ENCODE assay signal across 8 cellular contexts in the genomic region with DNA sequence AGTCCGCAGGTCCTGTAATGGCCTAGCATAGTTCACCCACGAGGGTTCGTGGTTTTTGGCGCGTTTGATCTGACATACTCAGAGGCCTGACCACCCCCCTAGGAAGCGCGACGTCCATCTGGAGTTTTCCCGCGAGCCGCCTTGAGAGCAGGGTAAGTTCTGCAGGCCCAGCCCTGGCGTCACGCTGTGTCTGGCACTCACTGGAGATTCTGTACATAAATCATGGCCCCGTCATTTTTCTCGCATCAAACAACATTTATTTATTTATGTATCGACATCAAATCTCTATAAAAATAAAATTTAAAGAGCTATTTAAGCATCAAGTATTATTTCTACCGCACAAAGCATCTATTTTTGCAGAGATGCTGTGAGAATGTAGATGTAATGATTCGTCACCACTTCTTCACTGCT. TPM values are rescaled to one million over a fixed set of nuclear protein-coding genes. Genes with fewer than 3 reads are reported as not detected.
DNase-seq lines count a peak whose midpoint lies in the region; ATAC-seq, FAIRE-seq and TF ChIP-seq lines count a peak whose summit lies in the region.

No MANE protein-coding gene starts in this region.

- no peaks in the 10 kb centered on the region for H3K36me3 ChIP-seq in cardiac muscle cell
- peaks cover 0 to 9% (median 0%) of the 10 kb centered on the region in 3 donors for H3K36me3 ChIP-seq in tibial nerve

- ATAC-seq in left colon = peak; percentile 8
- ATAC-seq in GM18520 (IDR thresholded peaks at IDR 0.05; ENCODE audit: unreplicated experiment) = no peak

- TF ChIP-seq CTCF in cardiac muscle cell (IDR thresholded peaks at IDR 0.05; ENCODE audit: low read depth, low read length) = no peak
- no peak for TF ChIP-seq CTCF in tibial nerve (IDR thresholded peaks at IDR 0.05)

- intact Hi-C loops in cardiac septum (cut with DNase I) (loop anchor here (1.0 kb wide), 3 partner anchors 22 to 39 kb away; a partner anchor contains a TSS), left colon (cut with DNase I, micrococcal nuclease) (no loop called here)

- no peak for DNase-seq in cardiac muscle cell (ENCODE audit: low read depth in 1 of 2, low spot score in 1 of 2)
- DNase-seq in cardiac septum (ENCODE audit: low spot score) = no peak
- DNase-seq in amniotic epithelial cell (ENCODE audit: low read depth) = peak; percentile 62
- no peak for DNase-seq in left colon
- DNase-seq in tibial nerve (ENCODE audit: low spot score in 2 of 2) = no peak
- DNase-seq in frontal cortex (ENCODE audit: low spot score in 2 of 2) = no peak
- DNase-seq in stimulated activated CD4-positive, alpha-beta T cell treated with anti-CD3 and anti-CD28 coated beads, Interleukin-4, amount 100 ng/mL, for 24 hours = no peak

- H3K4me3 ChIP-seq in cardiac muscle cell = peak overlapping the region; percentile 80
- peak overlapping the region; percentile 71 to 91 (median 82) for H3K4me3 ChIP-seq in tibial nerve

- FAIRE-seq in frontal cortex (lab: Jason Lieb, UNC) = no peak

- H3K27me3 ChIP-seq in cardiac muscle cell = no peaks in the 10 kb centered on the region
- H3K27me3 ChIP-seq in tibial nerve = no peaks in the 10 kb centered on the region

- no peak for TF ChIP-seq POLR2A in tibial nerve (IDR thresholded peaks at IDR 0.05)

- TF ChIP-seq EP300 in tibial nerve (IDR thresholded peaks at IDR 0.05) = no peak

- no peaks in the 10 kb centered on the region for H3K4me1 ChIP-seq in cardiac muscle cell (ENCODE audit: low read depth)
- peaks cover 0 to 35% (median 7%) of the 10 kb centered on the region in 4 donors for H3K4me1 ChIP-seq in tibial nerve

- H3K9me3 ChIP-seq in cardiac muscle cell (ENCODE audit: low read depth) (no peaks in the 10 kb centered on the region), tibial nerve (no peaks in the 10 kb centered on the region)

- WGBS in tibial nerve, 2 donors = 0 to 1% methylated on average over 15 to 18 of the region's 18 CpGs

- peak overlapping the region; percentile 39 for H3K27ac ChIP-seq in cardiac muscle cell
- peak overlapping the region; percentile 91 to 98 (median 94) for H3K27ac ChIP-seq in tibial nerve

RNA-seq across cellular contexts. Expression of a gene that starts 0.4 kb away (rescaled TPM):
- total RNA-seq in cardiac muscle cell (29.4 and 30.1 TPM in 2 replicates), cardiac septum (33.0 TPM), left colon (10 to 100 TPM; 21.5 to 32.0 TPM), tibial nerve (10 to 100 TPM; 17.9 to 25.7 (median 22.7) TPM), frontal cortex (12.2 TPM)
- polyA plus RNA-seq in cardiac muscle cell = 3.4 and 5.4 TPM in 2 replicates

RNA-seq across cellular contexts. Expression of a gene that starts 17.6 kb away (rescaled TPM):
- total RNA-seq in cardiac muscle cell (0.39 TPM in 1 of 2 replicates, not detected in the other), cardiac septum (6.4 TPM), left colon (10 to 100 TPM in 1 of 2 donors, 1 to 10 TPM in 1; 5.8 to 14.2 TPM), tibial nerve (10 to 100 TPM in 3 of 4 donors, 1 to 10 TPM in 1; 3.7 to 12.1 (median 10.6) TPM), frontal cortex (2.0 TPM)
- 0.11 and 0.20 TPM in 2 replicates for polyA plus RNA-seq in cardiac muscle cell

RNA-seq across cellular contexts. Expression of a gene that starts 21.1 kb away (rescaled TPM):
- total RNA-seq in cardiac muscle cell (2,235 and 2,267 TPM in 2 replicates), cardiac septum (557 TPM), left colon (1,000 to 10,000 TPM; 1,192 to 1,207 TPM), tibial nerve (1,000 to 10,000 TPM; 1,722 to 2,174 (median 1,870) TPM), frontal cortex (3,351 TPM)
- polyA plus RNA-seq in cardiac muscle cell = 803 and 899 TPM in 2 replicates

RNA-seq across cellular contexts. Expression of a gene that starts 38.3 kb away (rescaled TPM):
- total RNA-seq in cardiac muscle cell (10.4 and 12.3 TPM in 2 replicates), cardiac septum (9.1 TPM), left colon (10 to 100 TPM; 11.4 to 13.1 TPM), tibial nerve (10 to 100 TPM; 12.3 to 20.3 (median 16.4) TPM), frontal cortex (9.8 TPM)
- 9.5 and 10.5 TPM in 2 replicates for polyA plus RNA-seq in cardiac muscle cell
